In genomic region chr9:128635266-128636023, GRCh38 we compare ENCODE assay signal across 7 cellular contexts. TPM values are rescaled to one million over a fixed set of nuclear protein-coding genes. Genes with fewer than 3 reads are reported as not detected.
A peak's percentile ranks its signal among the peaks of the same experiment; 100 is the strongest.
DNase-seq lines count a peak whose midpoint lies in the region; ATAC-seq and TF ChIP-seq lines count a peak whose summit lies in the region.

No MANE protein-coding gene starts in this region.

- H3K9me3 ChIP-seq in colonic mucosa (no peaks in the 10 kb centered on the region), right lobe of liver (no peaks in the 10 kb centered on the region)

- ATAC-seq in right lobe of liver = peak; percentile 84 to 86 (median 85)
- no peak for ATAC-seq in HG03565 (IDR thresholded peaks at IDR 0.05; ENCODE audit: unreplicated experiment)
- ATAC-seq in HG03159 (IDR thresholded peaks at IDR 0.05; ENCODE audit: unreplicated experiment) = no peak

- TF ChIP-seq CTCF in colonic mucosa (IDR thresholded peaks at IDR 0.05) = peak; percentile 67
- peak; percentile 62 to 72 (median 65) for TF ChIP-seq CTCF in right lobe of liver (IDR thresholded peaks at IDR 0.05)
- peak; percentile 76 for TF ChIP-seq CTCF in type B pancreatic cell (conservative IDR thresholded peaks at IDR 0.05)

- peak overlapping the region; percentile 51 to 77 for H3K9ac ChIP-seq in colonic mucosa (ENCODE audit: low read depth in 2 of 2, low read length in 2 of 2)

- no peaks in the 10 kb centered on the region for H3K36me3 Mint-ChIP-seq in type B pancreatic cell

- DNase-seq in NCI-H510A (lab: John Stamatoyannopoulos, UW) (peak; percentile 94), colonic mucosa (peak; percentile 93), right lobe of liver (peak; percentile 91 to 93 (median 91)), type B pancreatic cell (ENCODE audit: extremely low spot score, unreplicated experiment) (peak; percentile 84)

- H3K27ac Mint-ChIP-seq in type B pancreatic cell = peak overlapping the region; percentile 80

- no peaks in the 10 kb centered on the region for H3K27me3 Mint-ChIP-seq in type B pancreatic cell

- peaks cover 7% of the 10 kb centered on the region for H3K4me1 ChIP-seq in colonic mucosa
- H3K4me1 ChIP-seq in right lobe of liver = peaks cover 0 to 12% (median 3%) of the 10 kb centered on the region in 4 donors

- H3K4me3 Mint-ChIP-seq in type B pancreatic cell = no peak overlapping the region

- no peaks in the 10 kb centered on the region for H3K27me3 ChIP-seq in colonic mucosa
- no peaks in the 10 kb centered on the region for H3K27me3 ChIP-seq in right lobe of liver

- no peaks in the 10 kb centered on the region for H3K9me3 Mint-ChIP-seq in type B pancreatic cell

- WGBS in right lobe of liver (ENCODE audit: insufficient coverage, low coverage, low lambda C conversion rate, missing lambda C conversion rate) = 20% methylated on average over 1 of the region's 20 CpGs

- H3K4me3 ChIP-seq in colonic mucosa (no peak overlapping the region), right lobe of liver (peak overlapping the region; percentile 42 to 54 (median 46))

- H3K27ac ChIP-seq in colonic mucosa (peak overlapping the region; percentile 89), right lobe of liver (peak overlapping the region; percentile 48 to 80 (median 52))

- peak; percentile 19 for TF ChIP-seq POLR2A in GM15510 (IDR thresholded peaks at IDR 0.05; ENCODE audit: borderline replicate concordance, extremely low read depth, insufficient read length)
- TF ChIP-seq POLR2A in right lobe of liver (IDR thresholded peaks at IDR 0.05) = no peak

- intact Hi-C loops in colonic mucosa (cut with DNase I) = no loop called here
- intact Hi-C loops in right lobe of liver (cut with DNase I) = loop anchor here (10.0 kb wide), 2 partner anchors 141 to 201 kb away; no protein-coding TSS in a partner anchor

- peaks cover 26% of the 10 kb centered on the region for H3K36me3 ChIP-seq in colonic mucosa
- peaks cover 0 to 37% (median 16%) of the 10 kb centered on the region in 4 donors for H3K36me3 ChIP-seq in right lobe of liver

- H3K4me1 Mint-ChIP-seq in type B pancreatic cell (ENCODE audit: unreplicated experiment) = no peaks in the 10 kb centered on the region

RNA-seq across cellular contexts. Expression of gene DYNC2I2, which starts 21.2 kb away (rescaled TPM):
- total RNA-seq in colonic mucosa = 100 to 1,000 TPM in 1 of 2 donors, 10 to 100 TPM in 1; 39.7 to 152 TPM
- 10 to 100 TPM; 11.8 to 23.9 (median 18.8) TPM for total RNA-seq in right lobe of liver
- 65.0 and 70.6 TPM in 2 replicates for total RNA-seq in type B pancreatic cell (ENCODE audit: low replicate concordance)

RNA-seq across cellular contexts. Expression of gene SET, which starts 53.6 kb away (rescaled TPM):
- total RNA-seq in colonic mucosa (100 to 1,000 TPM; 222 to 348 TPM), right lobe of liver (100 to 1,000 TPM in 2 of 6 experiments, 10 to 100 TPM in 4; 57.4 to 110 (median 82.6) TPM), type B pancreatic cell (ENCODE audit: low replicate concordance) (450 and 545 TPM in 2 replicates)

Comparison
In these comparisons a context has a peak if more than half of its experiments do, and no peak if none do; other contexts are left out.
1. ATAC-seq: peak in right lobe of liver (4 of 4); none in HG03565 (single experiment) and HG03159 (single experiment).
2. Peak in every context shown above with its lines, with median percentiles within 50 percentile points of each other: DNase-seq and CTCF ChIP-seq.